Comparison of ENCODE assay signal across 18 cellular contexts in genomic region chr1:245788269-245788668, GRCh38.
A peak's percentile ranks its signal among the peaks of the same experiment; 100 is the strongest.
DNase-seq lines count a peak whose midpoint lies in the region; ATAC-seq and TF ChIP-seq lines count a peak whose summit lies in the region.
"Had no signal": no experiment of that assay in that cellular context is flagged by ENCODE, and none has a peak within 500 bp of the region (broad histone marks: within the 10 kb centered on the region; RNA-seq: fewer than 3 reads in every experiment).

No MANE protein-coding gene starts in this region.

- DNase-seq in Daoy (ENCODE audit: low read depth) (peak; percentile 83), PC-3 (peak; percentile 63), epidermal melanocyte (ENCODE audit: insufficient read length, low spot score) (peak; percentile 50), osteocyte (ENCODE audit: extremely low spot score, unreplicated experiment) (no peak), GM20000 (ENCODE audit: low spot score) (no peak), natural killer cell (no peak)
- no peak for DNase-seq in effector memory CD8-positive, alpha-beta T cell
- DNase-seq: activated CD8-positive, alpha-beta memory T cell treated with anti-CD3 and anti-CD28 coated beads, Interleukin-2, amount 50 U/mL, for 48 hours; aorta; DMS153; left ventricle myocardium inferior; NCI-H345; WERI-Rb-1 had no signal

- H3K4me3 ChIP-seq in PC-3 (ENCODE audit: low read length) = no peak overlapping the region
- H3K4me3 ChIP-seq: esophagus muscularis mucosa, K562, left ventricle myocardium inferior, suprapubic skin had no signal

- H3K27ac Mint-ChIP-seq in osteocyte (ENCODE audit: unreplicated experiment) = peak overlapping the region; percentile 82
- H3K27ac Mint-ChIP-seq in effector memory CD8-positive, alpha-beta T cell = no peak overlapping the region
- H3K27ac Mint-ChIP-seq in natural killer cell = no peak overlapping the region

- no peaks in the 10 kb centered on the region for H3K9me3 ChIP-seq in PC-3 (ENCODE audit: low read length)
- H3K9me3 ChIP-seq: esophagus muscularis mucosa, left ventricle myocardium inferior, suprapubic skin had no signal

- peaks cover 5% of the 10 kb centered on the region; the same call in 1 of the 2 replicates for H3K4me1 ChIP-seq in PC-3 (ENCODE audit: insufficient read depth, low read length)
- H3K4me1 ChIP-seq: esophagus muscularis mucosa, parathyroid adenoma had no signal

- no peaks in the 10 kb centered on the region for H3K79me2 ChIP-seq in PC-3 (ENCODE audit: low read length)
- H3K79me2 ChIP-seq: parathyroid adenoma had no signal

- H3F3A ChIP-seq in PC-3 (ENCODE audit: low read length, unreplicated experiment) = no peaks in the 10 kb centered on the region

- H3K27me3 Mint-ChIP-seq in osteocyte (ENCODE audit: unreplicated experiment) = no peaks in the 10 kb centered on the region
- H3K27me3 Mint-ChIP-seq in effector memory CD8-positive, alpha-beta T cell = no peaks in the 10 kb centered on the region
- no peaks in the 10 kb centered on the region for H3K27me3 Mint-ChIP-seq in natural killer cell (ENCODE audit: low read depth in 2 of 2)

- ATAC-seq in PC-3 = peak; percentile 65
- no peak for ATAC-seq in HG02588 (IDR thresholded peaks at IDR 0.05; ENCODE audit: unreplicated experiment)
- no peak for ATAC-seq in effector memory CD8-positive, alpha-beta T cell (replicated peaks)
- ATAC-seq in natural killer cell = no peak
- ATAC-seq: K562 had no signal

- no peak overlapping the region for H3K27ac ChIP-seq in PC-3 (ENCODE audit: low read length)
- H3K27ac ChIP-seq: esophagus muscularis mucosa, left ventricle myocardium inferior, parathyroid adenoma, suprapubic skin, WERI-Rb-1 had no signal

- H3K4me3 Mint-ChIP-seq in osteocyte (ENCODE audit: unreplicated experiment) (peak overlapping the region; percentile 3), natural killer cell (no peak overlapping the region)
- H3K4me3 Mint-ChIP-seq in effector memory CD8-positive, alpha-beta T cell = no peak overlapping the region

- H3K4me2 ChIP-seq in PC-3 (ENCODE audit: low read length) = no peak overlapping the region

- H3K9me3 Mint-ChIP-seq in osteocyte (ENCODE audit: unreplicated experiment) = no peaks in the 10 kb centered on the region
- H3K9me3 Mint-ChIP-seq in effector memory CD8-positive, alpha-beta T cell = no peaks in the 10 kb centered on the region
- no peaks in the 10 kb centered on the region for H3K9me3 Mint-ChIP-seq in natural killer cell

- no peaks in the 10 kb centered on the region for H3K36me3 ChIP-seq in PC-3 (ENCODE audit: low read depth, low read length)
- H3K36me3 ChIP-seq: esophagus muscularis mucosa, left ventricle myocardium inferior, suprapubic skin, WERI-Rb-1 had no signal

- H3K36me3 Mint-ChIP-seq in osteocyte (ENCODE audit: unreplicated experiment) = peaks cover 4% of the 10 kb centered on the region
- H3K36me3 Mint-ChIP-seq in effector memory CD8-positive, alpha-beta T cell (ENCODE audit: insufficient read depth) = no peaks in the 10 kb centered on the region
- H3K36me3 Mint-ChIP-seq in natural killer cell = no peaks in the 10 kb centered on the region

- no peaks in the 10 kb centered on the region for H3K27me3 ChIP-seq in PC-3 (ENCODE audit: low read length)
- H3K27me3 ChIP-seq: esophagus muscularis mucosa, suprapubic skin had no signal

- H3K9ac ChIP-seq in PC-3 (ENCODE audit: low read length) = no peak overlapping the region
- H3K9ac ChIP-seq: parathyroid adenoma had no signal

- no peaks in the 10 kb centered on the region for H3K9me2 ChIP-seq in PC-3 (replicated peaks; ENCODE audit: low read length)

- no peaks in the 10 kb centered on the region for H4K20me1 ChIP-seq in PC-3 (ENCODE audit: low read length)

- H2AFZ ChIP-seq in PC-3 (ENCODE audit: low read length) = no peak overlapping the region
- H2AFZ ChIP-seq: parathyroid adenoma had no signal

- TF ChIP-seq CTCF in PC-3 (conservative IDR thresholded peaks at IDR 0.05; ENCODE audit: low read depth, low read length) (no peak), osteocyte (IDR thresholded peaks at IDR 0.05) (no peak), GM20000 (IDR thresholded peaks at IDR 0.05; ENCODE audit: extremely low read depth, missing control alignments) (no peak), natural killer cell (IDR thresholded peaks at IDR 0.05) (no peak)

- no TSS peak for BruUV-seq in PC-3 (replicated peaks; lab: Mats Ljungman, UMichigan)

- intact Hi-C loops in PC-3 (cut with micrococcal nuclease) = no loop called here
- intact Hi-C loops in natural killer cell (cut with micrococcal nuclease) = no loop called here

- H3K4me1 Mint-ChIP-seq in osteocyte (ENCODE audit: unreplicated experiment) (peaks cover 20% of the 10 kb centered on the region), natural killer cell (peaks cover 13 to 29% of the 10 kb centered on the region in 2 donors)
- H3K4me1 Mint-ChIP-seq in effector memory CD8-positive, alpha-beta T cell (ENCODE audit: low read depth in 2 of 2) = no peaks in the 10 kb centered on the region

- POLR2A ChIA-PET in PC-3 (lab: Charles Lee; ENCODE audit: unreplicated experiment) = no interaction called here

- CTCF ChIA-PET in PC-3 (lab: Charles Lee) = no interaction called here

Comparison
In these comparisons a context has a peak if more than half of its experiments do, and no peak if none do; other contexts are left out.
1. DNase-seq: peak in Daoy (single experiment), PC-3 (single experiment) and epidermal melanocyte (single experiment); none in osteocyte (single experiment), GM20000 (single experiment), effector memory CD8-positive, alpha-beta T cell (0 of 3) and natural killer cell (single experiment).